ENCODE assay signal across 8 cellular contexts in genomic region chr4:184538023-184538599, GRCh38.
A peak's percentile ranks its signal among the peaks of the same experiment; 100 is the strongest.
DNase-seq lines count a peak whose midpoint lies in the region; ATAC-seq lines count a peak whose summit lies in the region.

No MANE protein-coding gene starts in this region.

- no peaks in the 10 kb centered on the region for H3K27me3 ChIP-seq in CD8-positive, alpha-beta memory T cell (ENCODE audit: insufficient read depth, low read length, poor library complexity, severe bottlenecking)
- no peaks in the 10 kb centered on the region for H3K27me3 ChIP-seq in mononuclear cell (ENCODE audit: insufficient read depth, low read length)

- H3K27ac Mint-ChIP-seq in CD8-positive, alpha-beta memory T cell = peak overlapping the region; percentile 97 to 100 (median 99)

- peaks cover 0 to 12% (median 0%) of the 10 kb centered on the region in 3 donors for H3K36me3 Mint-ChIP-seq in CD8-positive, alpha-beta memory T cell

- H3K4me3 ChIP-seq in CD8-positive, alpha-beta memory T cell (ENCODE audit: low read length) = peak overlapping the region; percentile 89
- H3K4me3 ChIP-seq in mononuclear cell (ENCODE audit: low read length) = peak overlapping the region; percentile 90

- peak; percentile 20 to 75 (median 63) for DNase-seq in CD8-positive, alpha-beta memory T cell
- DNase-seq in HS-27A (ENCODE audit: low read depth) = peak; percentile 58
- DNase-seq in NOMO-1 treated with dmso at 0.1 percent for 144 hours (lab: John Stamatoyannopoulos, UW; ENCODE audit: unreplicated experiment) = peak; percentile 84
- peak; percentile 49 for DNase-seq in activated CD8-positive, alpha-beta memory T cell treated with anti-CD3 and anti-CD28 coated beads, Interleukin-2, amount 50 U/mL, for 4 hours
- DNase-seq in epidermal melanocyte (ENCODE audit: insufficient read length, low spot score) = peak; percentile 62
- DNase-seq in stimulated activated CD8-positive, alpha-beta memory T cell treated with anti-CD3 and anti-CD28 coated beads, Interleukin-4, amount 100 ng/mL, for 1 hour (ENCODE audit: low read depth in 2 of 2, low spot score in 1 of 2) = peak; percentile 31 to 49

- H3K9me3 Mint-ChIP-seq in CD8-positive, alpha-beta memory T cell = no peaks in the 10 kb centered on the region

- H3K4me3 Mint-ChIP-seq in CD8-positive, alpha-beta memory T cell = peak overlapping the region; percentile 90 to 97 (median 94)

- ATAC-seq in GM19463 (IDR thresholded peaks at IDR 0.05; ENCODE audit: unreplicated experiment) = peak; percentile 55

- H3K27ac ChIP-seq in CD8-positive, alpha-beta memory T cell (ENCODE audit: low read depth, low read length) = peak overlapping the region; percentile 88

- H3K9me3 ChIP-seq in CD8-positive, alpha-beta memory T cell (ENCODE audit: low read length) = no peaks in the 10 kb centered on the region
- no peaks in the 10 kb centered on the region for H3K9me3 ChIP-seq in mononuclear cell (ENCODE audit: low read depth, low read length)

- POLR2A ChIA-PET in CD8-positive, alpha-beta memory T cell (lab: Charles Lee) = interaction anchor here (0.6 to 1.9 kb wide), 10 partner anchors 24 to 557 kb away, joined by 3 to 50 read pairs (median 4); partner anchors contain the start of genes CASP3, CENPU, IRF2 and PRIMPOL

- peaks cover 40 to 51% (median 41%) of the 10 kb centered on the region in 3 donors for H3K4me1 Mint-ChIP-seq in CD8-positive, alpha-beta memory T cell

- no peaks in the 10 kb centered on the region for H3K36me3 ChIP-seq in CD8-positive, alpha-beta memory T cell (ENCODE audit: insufficient read depth, low read length)

- CTCF ChIA-PET in CD8-positive, alpha-beta memory T cell (lab: Charles Lee) = interaction anchor here (1.5 to 4.8 kb wide), 3 partner anchors 112 to 274 kb away, joined by 3 to 30 read pairs (median 30); partner anchors contain the start of gene PRIMPOL

- no peaks in the 10 kb centered on the region for H3K27me3 Mint-ChIP-seq in CD8-positive, alpha-beta memory T cell

- peaks cover 33% of the 10 kb centered on the region for H3K4me1 ChIP-seq in CD8-positive, alpha-beta memory T cell (ENCODE audit: insufficient read depth, low read length)
- H3K4me1 ChIP-seq in mononuclear cell (ENCODE audit: insufficient read depth, low read length) = peaks cover 38% of the 10 kb centered on the region

Comparison
In these comparisons a context has a peak if more than half of its experiments do, and no peak if none do; other contexts are left out.
1. Peak in every context shown above with its lines: DNase-seq, ATAC-seq, H3K4me3 ChIP-seq and H3K27ac ChIP-seq.